Comparison of ENCODE assay signal across 9 cellular contexts in the genomic region with DNA sequence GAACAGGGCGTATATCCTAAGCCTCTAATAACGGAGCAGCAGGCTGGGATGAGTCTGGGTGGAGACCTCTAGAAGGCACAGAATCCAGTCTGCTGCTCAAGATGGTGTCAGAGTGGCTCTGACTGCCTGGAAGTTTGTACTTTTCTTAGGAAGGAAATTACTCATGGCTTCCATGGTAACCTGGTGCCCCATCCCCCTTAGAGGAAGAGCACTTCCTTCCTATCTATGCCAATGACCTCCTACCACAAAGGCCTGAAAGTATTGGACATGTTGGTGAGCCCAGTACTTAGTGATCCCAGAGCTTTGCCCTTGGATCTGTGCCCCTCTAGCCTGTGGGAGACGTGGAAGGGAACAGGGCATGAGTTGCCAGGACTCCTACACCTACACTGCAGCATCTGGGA. TPM values are rescaled to one million over a fixed set of nuclear protein-coding genes. Genes with fewer than 3 reads are reported as not detected.
DNase-seq lines count a peak whose midpoint lies in the region; ATAC-seq, FAIRE-seq and TF ChIP-seq lines count a peak whose summit lies in the region.
"Had no signal": no experiment of that assay in that cellular context is flagged by ENCODE, and none has a peak within 500 bp of the region (broad histone marks: within the 10 kb centered on the region; RNA-seq: fewer than 3 reads in every experiment).

No MANE protein-coding gene starts in this region.

- no peaks in the 10 kb centered on the region for H3K9me3 Mint-ChIP-seq in activated CD4-positive, alpha-beta memory T cell treated with anti-CD3 and anti-CD28 coated beads for 36 hours

- H3K36me3 Mint-ChIP-seq in activated CD4-positive, alpha-beta memory T cell treated with anti-CD3 and anti-CD28 coated beads for 36 hours: peaks cover 66% of the 10 kb centered on the region

- H3K27ac ChIP-seq in gastroesophageal sphincter (peak overlapping the region in 1 of 4 donors; percentile 17), thyroid gland (peak overlapping the region in 2 of 3 donors; percentile 8 to 46)

- H3K27ac Mint-ChIP-seq in activated CD4-positive, alpha-beta memory T cell treated with anti-CD3 and anti-CD28 coated beads for 36 hours: peak overlapping the region; percentile 100

- no peaks in the 10 kb centered on the region for H3K27me3 Mint-ChIP-seq in activated CD4-positive, alpha-beta memory T cell treated with anti-CD3 and anti-CD28 coated beads for 36 hours

- intact Hi-C loops in Right ventricle myocardium superior (cut with DNase I) (no loop called here), Right ventricle myocardium inferior (cut with DNase I) (no loop called here), thyroid gland (cut with DNase I) (no loop called here)
- intact Hi-C loops in activated CD4-positive, alpha-beta memory T cell treated with anti-CD3 and anti-CD28 coated beads for 36 hours (cut with micrococcal nuclease): loop anchor here (1.0 to 10.0 kb wide), 5 partner anchors 36 to 399 kb away; a partner anchor contains a TSS

- peaks cover 71% of the 10 kb centered on the region for H3K4me1 Mint-ChIP-seq in activated CD4-positive, alpha-beta memory T cell treated with anti-CD3 and anti-CD28 coated beads for 36 hours (ENCODE audit: low read depth)

- FAIRE-seq in D721Med (lab: Jason Lieb, UNC): no peak

- WGBS in gastroesophageal sphincter (ENCODE audit: low coverage in 1 of 2), 2 donors: 26% methylated on average over 2 of the region's 3 CpGs; no CpG with 5 or more reads in 1 of the 2 donors
- 61 to 77% methylated on average over 3 of the region's 3 CpGs for WGBS in thyroid gland, 2 donors

- DNase-seq in Right ventricle myocardium superior (no peak), Right ventricle myocardium inferior (ENCODE audit: missing footprints) (no peak), thyroid gland (no peak), D721Med (ENCODE audit: insufficient read length, low spot score) (no peak), NCI-H69 (lab: John Stamatoyannopoulos, UW) (no peak), NCI-H1105 (lab: John Stamatoyannopoulos, UW) (no peak)
- peak; percentile 72 for DNase-seq in activated CD4-positive, alpha-beta memory T cell treated with anti-CD3 and anti-CD28 coated beads for 36 hours
- DNase-seq: amniotic stem cell had no signal

- peaks cover 0 to 4% (median 0%) of the 10 kb centered on the region in 3 donors for H3K4me1 ChIP-seq in gastroesophageal sphincter
- H3K4me1 ChIP-seq in thyroid gland: peaks cover 0 to 16% of the 10 kb centered on the region in 2 donors

- POLR2A ChIA-PET in activated CD4-positive, alpha-beta memory T cell treated with anti-CD3 and anti-CD28 coated beads for 36 hours (lab: Charles Lee): interaction anchor here (1.2 to 8.6 kb wide), 13 partner anchors 9 to 47 kb away, joined by 4 to 172 read pairs (median 12); no protein-coding TSS in a partner anchor

- TF ChIP-seq POLR2A in gastroesophageal sphincter (IDR thresholded peaks at IDR 0.05) (no peak), thyroid gland (IDR thresholded peaks at IDR 0.05) (no peak)

- ATAC-seq in Right ventricle myocardium superior (ENCODE audit: poor library complexity): peak; percentile 36
- no peak for ATAC-seq in Right ventricle myocardium inferior
- peak; percentile 64 for ATAC-seq in gastroesophageal sphincter

- H3K4me3 ChIP-seq in gastroesophageal sphincter: no peak overlapping the region
- no peak overlapping the region for H3K4me3 ChIP-seq in thyroid gland (replicated peaks in 1 of 3)

- H3K9me3 ChIP-seq in gastroesophageal sphincter (no peaks in the 10 kb centered on the region), thyroid gland (no peaks in the 10 kb centered on the region)

- no peak for TF ChIP-seq EP300 in gastroesophageal sphincter (IDR thresholded peaks at IDR 0.05)

- H3K27me3 ChIP-seq in gastroesophageal sphincter (peaks cover 15% of the 10 kb centered on the region), thyroid gland (no peaks in the 10 kb centered on the region)

- TF ChIP-seq CTCF in gastroesophageal sphincter (IDR thresholded peaks at IDR 0.05): no peak
- TF ChIP-seq CTCF in thyroid gland (IDR thresholded peaks at IDR 0.05): no peak
- no peak for TF ChIP-seq CTCF in D721Med (IDR thresholded peaks at IDR 0.05; ENCODE audit: insufficient read depth, missing control alignments)

- CTCF ChIA-PET in activated CD4-positive, alpha-beta memory T cell treated with anti-CD3 and anti-CD28 coated beads for 36 hours (lab: Charles Lee): interaction anchor here (0.9 to 11.1 kb wide), 6 partner anchors 18 to 130 kb away, joined by 3 to 88 read pairs (median 26); no protein-coding TSS in a partner anchor

- H3K4me3 Mint-ChIP-seq in activated CD4-positive, alpha-beta memory T cell treated with anti-CD3 and anti-CD28 coated beads for 36 hours: peak overlapping the region; percentile 99

- H3K36me3 ChIP-seq in gastroesophageal sphincter: no peaks in the 10 kb centered on the region
- H3K36me3 ChIP-seq in thyroid gland: no peaks in the 10 kb centered on the region

RNA-seq across cellular contexts. Expression of a gene that starts 1.5 kb away (rescaled TPM):
- total RNA-seq in Right ventricle myocardium superior (0.62 TPM), Right ventricle myocardium inferior (0.84 TPM), gastroesophageal sphincter (10 to 100 TPM in 1 of 4 donors, 1 to 10 TPM in 3; 2.6 to 16.8 (median 3.2) TPM), thyroid gland (1 to 10 TPM in 3 of 4 donors, not detected in 1; 1.6 to 6.6 (median 4.9) TPM)
- total RNA-seq in activated CD4-positive, alpha-beta memory T cell treated with anti-CD3 and anti-CD28 coated beads for 36 hours: 100 to 1,000 TPM; 171 to 182 TPM

RNA-seq across cellular contexts. Expression of a gene that starts 54.6 kb away (rescaled TPM):
- total RNA-seq in Right ventricle myocardium superior: 2.1 TPM
- 3.4 TPM for total RNA-seq in Right ventricle myocardium inferior
- 1 to 10 TPM; 2.8 to 7.6 TPM for total RNA-seq in activated CD4-positive, alpha-beta memory T cell treated with anti-CD3 and anti-CD28 coated beads for 36 hours
- total RNA-seq in gastroesophageal sphincter: 1 to 10 TPM; 1.9 to 5.8 (median 4.1) TPM
- total RNA-seq in thyroid gland: 1 to 10 TPM; 4.3 to 9.1 (median 6.3) TPM

Comparison
In these comparisons a context has a peak if more than half of its experiments do, and no peak if none do; other contexts are left out.
1. RNA of a gene that starts 1.5 kb away (total RNA-seq): 171 to 182 TPM in activated CD4-positive, alpha-beta memory T cell treated with anti-CD3 and anti-CD28 coated beads for 36 hours; 1.6 to 6.6 TPM in thyroid gland, 2.6 to 16.8 TPM in gastroesophageal sphincter, 0.84 TPM in Right ventricle myocardium inferior (single experiment) and 0.62 TPM in Right ventricle myocardium superior (single experiment); every median in the first group is over 4 times any median in the second.